In genomic region chr6:47654255-47654654, GRCh38 we compare ENCODE assay signal across 1 cellular context.
TF ChIP-seq lines count a peak whose summit lies in the region.

No MANE protein-coding gene starts in this region.

TF ChIP-seq in H1, 55 proteins besides CTCF, POLR2A, EP300 and RAD21 (continued from another document):
- TF ChIP-seq MAFK (IDR thresholded peaks at IDR 0.05; ENCODE audit: low read depth, low read length): no peak
- no peak for TF ChIP-seq SIX5 (IDR thresholded peaks at IDR 0.05; ENCODE audit: low read depth, low read length)
- TF ChIP-seq CHD7 (IDR thresholded peaks at IDR 0.05; ENCODE audit: insufficient replicate concordance, low read length): no peak
- TF ChIP-seq SP4 (IDR thresholded peaks at IDR 0.05; ENCODE audit: low read length): no peak
- TF ChIP-seq POU5F1 (IDR thresholded peaks at IDR 0.05; ENCODE audit: low read depth, low read length): no peak
- no peak for TF ChIP-seq TBP (IDR thresholded peaks at IDR 0.05; ENCODE audit: low read depth, low read length)
- no peak for TF ChIP-seq NRF1 (IDR thresholded peaks at IDR 0.05; ENCODE audit: low read depth, low read length)
- TF ChIP-seq CHD2 (IDR thresholded peaks at IDR 0.05; ENCODE audit: low read length): no peak
